ENCODE assay signal across 23 cellular contexts in genomic region chr1:19612516-19612915, GRCh38. TPM values are rescaled to one million over a fixed set of nuclear protein-coding genes. Genes with fewer than 3 reads are reported as not detected.
"Had no signal": no experiment of that assay in that cellular context is flagged by ENCODE, and none has a peak within 500 bp of the region (broad histone marks: within the 10 kb centered on the region; RNA-seq: fewer than 3 reads in every experiment).

No MANE protein-coding gene starts in this region.

- H3K9ac ChIP-seq: neural progenitor cell had no signal

- H3K4me1 ChIP-seq: neural progenitor cell had no signal

- H3K9me3 ChIP-seq: esophagus squamous epithelium, left lung, sigmoid colon, spleen, testis, upper lobe of right lung had no signal

- DNase-seq: activated CD4-positive, alpha-beta T cell treated with anti-CD3 and anti-CD28 coated beads, Interleukin-2, amount 50 U/mL, for 4 hours; activated CD4-positive, CD25-positive, alpha-beta regulatory T cell treated with anti-CD3 and anti-CD28 coated beads, Interleukin-2, amount 50 U/mL, for 72 hours; activated gamma-delta T cell treated with Interleukin-2 at 50 U/mL for 16 hours; activated naive CD8-positive, alpha-beta T cell treated with anti-CD3 and anti-CD28 coated beads, Interleukin-2, amount 10 ng/mL, durations not matched to agents 7 days and 5 days; amygdala; brain microvascular endothelial cell; effector CD8-positive, alpha-beta T cell; esophagus squamous epithelium; hippocampal formation; islet precursor cell; left lung; naive thymus-derived CD4-positive, alpha-beta T cell; sigmoid colon; spleen; stimulated activated CD4-positive, alpha-beta T cell treated with anti-CD3 and anti-CD28 coated beads, Interleukin-4, amount 100 ng/mL, for 4 hours; testis; upper lobe of right lung had no signal

- H3K27ac ChIP-seq: brain microvascular endothelial cell, coronary artery, left lung, neural progenitor cell, SK-N-MC, spleen, testis, upper lobe of right lung had no signal

- H3K36me3 ChIP-seq: neural progenitor cell had no signal

- H3K4me3 ChIP-seq: coronary artery, esophagus squamous epithelium, left lung, neural progenitor cell, sigmoid colon, SK-N-MC, spleen, testis, upper lobe of right lung had no signal

- ATAC-seq: left lung; naive thymus-derived CD4-positive, alpha-beta T cell; stimulated activated memory B cell treated with anti-CD40 and anti-IgM and Interleukin-4, amounts not matched to agents 10 μg/mL and 1 μg/mL and 100 μg/mL, for 72 hours; upper lobe of right lung had no signal

- H3K27me3 ChIP-seq: brain microvascular endothelial cell, esophagus squamous epithelium, left lung, neural progenitor cell, sigmoid colon, spleen, testis, upper lobe of right lung had no signal

RNA-seq across cellular contexts. Expression of gene HTR6, which starts 52.2 kb away (rescaled TPM):
- total RNA-seq: activated CD8-positive, alpha-beta memory T cell treated with anti-CD3 and anti-CD28 coated beads for 36 hours; endothelial cell of umbilical vein; esophagus squamous epithelium; left lung; sigmoid colon; upper lobe of right lung had no signal
- polyA plus RNA-seq: endothelial cell of umbilical vein had no signal
